Comparison of ENCODE assay signal across 8 cellular contexts in genomic region chr3:33717616-33717865, GRCh38. TPM values are rescaled to one million over a fixed set of nuclear protein-coding genes. Genes with fewer than 3 reads are reported as not detected.
DNase-seq lines count a peak whose midpoint lies in the region; ATAC-seq and TF ChIP-seq lines count a peak whose summit lies in the region.

No MANE protein-coding gene starts in this region.

- peak; percentile 56 for ATAC-seq in HG02884 (IDR thresholded peaks at IDR 0.05; ENCODE audit: unreplicated experiment)

- no peak overlapping the region for H3K4me3 Mint-ChIP-seq in chondrocyte (ENCODE audit: unreplicated experiment)

- TF ChIP-seq RAD21 in liver (IDR thresholded peaks at IDR 0.05), result no peak

- TF ChIP-seq CTCF in Peyer's patch (IDR thresholded peaks at IDR 0.05) (no peak), chondrocyte (IDR thresholded peaks at IDR 0.05) (no peak), liver (IDR thresholded peaks at IDR 0.05; ENCODE audit: low read depth, low read length, missing input control) (no peak)

- peak overlapping the region; percentile 90 for H3K27ac Mint-ChIP-seq in chondrocyte (ENCODE audit: unreplicated experiment)

- no peaks in the 10 kb centered on the region for H3K36me3 ChIP-seq in Peyer's patch
- no peaks in the 10 kb centered on the region for H3K36me3 ChIP-seq in liver (ENCODE audit: control insufficient read depth in 4 of 4, insufficient read depth in 3 of 4, low read depth in 1 of 4, low read length in 3 of 4)

- H3K27me3 ChIP-seq in Peyer's patch, result no peaks in the 10 kb centered on the region
- H3K27me3 ChIP-seq in liver (ENCODE audit: control insufficient read depth in 4 of 4, insufficient read depth in 4 of 4, low read length in 3 of 4), result no peaks in the 10 kb centered on the region

- no peaks in the 10 kb centered on the region for H3K9me3 Mint-ChIP-seq in chondrocyte (ENCODE audit: low read depth)

- H3K4me3 ChIP-seq in Peyer's patch (peak overlapping the region; percentile 72 to 95 (median 90)), liver (ENCODE audit: low read depth in 1 of 3, low read length in 3 of 3) (peak overlapping the region; percentile 86 to 96 (median 93))

- TF ChIP-seq POLR2A in Peyer's patch (IDR thresholded peaks at IDR 0.05), result no peak

- no peaks in the 10 kb centered on the region for H3K36me3 Mint-ChIP-seq in chondrocyte (ENCODE audit: low read depth)

- peak; percentile 38 for DNase-seq in activated T-cell treated with anti-CD3 and anti-CD28 coated beads for 1 hour (ENCODE audit: low read depth)
- no peak for DNase-seq in activated T-cell treated with anti-CD3 and anti-CD28 coated beads, Interleukin-2, amount 50 U/mL, for 1 hour
- peak; percentile 62 to 91 (median 90) for DNase-seq in Peyer's patch
- DNase-seq in chondrocyte (ENCODE audit: low spot score), result peak; percentile 89
- peak; percentile 22 for DNase-seq in stimulated activated CD8-positive, alpha-beta memory T cell treated with anti-CD3 and anti-CD28 coated beads, Interleukin-12 subunit alpha, Interleukin-12 subunit beta, amount 100 ng/mL, for 24 hours (ENCODE audit: extremely low read depth)
- no peak for DNase-seq in DMS153 treated with DMSO at 0.1 percent for 48 hours (lab: John Stamatoyannopoulos, UW; ENCODE audit: unreplicated experiment)

- peaks cover 16% of the 10 kb centered on the region for H3K4me1 Mint-ChIP-seq in chondrocyte (ENCODE audit: low read depth)

- H3K9me3 ChIP-seq in Peyer's patch, result no peaks in the 10 kb centered on the region
- H3K9me3 ChIP-seq in liver (ENCODE audit: control insufficient read depth in 4 of 4, low read length in 3 of 4), result no peaks in the 10 kb centered on the region

- peaks cover 0 to 9% (median 4%) of the 10 kb centered on the region in 4 donors for H3K4me1 ChIP-seq in Peyer's patch
- H3K4me1 ChIP-seq in liver (ENCODE audit: control insufficient read depth in 4 of 4, insufficient read depth in 4 of 4, low read length in 3 of 4), result peaks cover 0 to 20% (median 12%) of the 10 kb centered on the region in 4 donors

- under 1% methylated on average over 26 of the region's 26 CpGs for WGBS in liver

- peak overlapping the region; percentile 95 to 99 (median 98) for H3K27ac ChIP-seq in Peyer's patch
- H3K27ac ChIP-seq in liver (ENCODE audit: low read depth in 1 of 2, low read length in 2 of 2), result peak overlapping the region; percentile 77 to 98

- H3K9ac ChIP-seq in liver (ENCODE audit: low read depth in 1 of 2, low read length in 2 of 2), result peak overlapping the region; percentile 52 to 77

- no peaks in the 10 kb centered on the region for H3K27me3 Mint-ChIP-seq in chondrocyte (ENCODE audit: low read depth)

TF ChIP-seq in liver, 16 proteins besides CTCF, POLR2A, EP300 and RAD21:
- no peak for TF ChIP-seq FOXA1 (IDR thresholded peaks at IDR 0.05)
- TF ChIP-seq MAX (IDR thresholded peaks at IDR 0.05), result no peak
- TF ChIP-seq ATF3 (IDR thresholded peaks at IDR 0.05), result no peak
- TF ChIP-seq ZBTB33 (IDR thresholded peaks at IDR 0.05), result no peak
- TF ChIP-seq JUND (IDR thresholded peaks at IDR 0.05), result no peak
- TF ChIP-seq YY1 (IDR thresholded peaks at IDR 0.05), result no peak
- TF ChIP-seq GABPA (IDR thresholded peaks at IDR 0.05 in 1 of 2, conservative IDR thresholded peaks at IDR 0.05 in 1 of 2), result no peak
- TF ChIP-seq TAF1 (conservative IDR thresholded peaks at IDR 0.05), result no peak
- TF ChIP-seq REST (IDR thresholded peaks at IDR 0.05), result no peak
- no peak for TF ChIP-seq HNF4A (conservative IDR thresholded peaks at IDR 0.05)
- no peak for TF ChIP-seq SP1 (IDR thresholded peaks at IDR 0.05)
- TF ChIP-seq NR2F2 (IDR thresholded peaks at IDR 0.05), result no peak
- no peak for TF ChIP-seq RXRA (IDR thresholded peaks at IDR 0.05)
- TF ChIP-seq HNF4G (IDR thresholded peaks at IDR 0.05), result no peak
- no peak for TF ChIP-seq EGR1 (IDR thresholded peaks at IDR 0.05; ENCODE audit: low read depth in 2 of 2)
- TF ChIP-seq FOXA2 (IDR thresholded peaks at IDR 0.05), result no peak

RNA-seq across cellular contexts. Expression of gene CLASP2, which starts 0.5 kb away (rescaled TPM):
- total RNA-seq in Peyer's patch (10 to 100 TPM; 37.0 to 73.4 (median 66.4) TPM), chondrocyte (52.1 to 58.3 TPM (median 52.8 TPM) in 3 replicates), liver (10 to 100 TPM; 27.2 to 27.6 TPM)
- 1 to 10 TPM; 3.7 to 7.4 TPM for polyA plus RNA-seq in liver

Comparison
In these comparisons a context has a peak if more than half of its experiments do, and no peak if none do; other contexts are left out.
1. DNase-seq: peak in activated T-cell treated with anti-CD3 and anti-CD28 coated beads for 1 hour (single experiment), Peyer's patch (3 of 3), chondrocyte (single experiment) and stimulated activated CD8-positive, alpha-beta memory T cell treated with anti-CD3 and anti-CD28 coated beads, Interleukin-12 subunit alpha, Interleukin-12 subunit beta, amount 100 ng/mL, for 24 hours (single experiment); none in activated T-cell treated with anti-CD3 and anti-CD28 coated beads, Interleukin-2, amount 50 U/mL, for 1 hour (single experiment) and DMS153 treated with DMSO at 0.1 percent for 48 hours (single experiment).